ENCODE assay signal across 28 cellular contexts in the genomic region with DNA sequence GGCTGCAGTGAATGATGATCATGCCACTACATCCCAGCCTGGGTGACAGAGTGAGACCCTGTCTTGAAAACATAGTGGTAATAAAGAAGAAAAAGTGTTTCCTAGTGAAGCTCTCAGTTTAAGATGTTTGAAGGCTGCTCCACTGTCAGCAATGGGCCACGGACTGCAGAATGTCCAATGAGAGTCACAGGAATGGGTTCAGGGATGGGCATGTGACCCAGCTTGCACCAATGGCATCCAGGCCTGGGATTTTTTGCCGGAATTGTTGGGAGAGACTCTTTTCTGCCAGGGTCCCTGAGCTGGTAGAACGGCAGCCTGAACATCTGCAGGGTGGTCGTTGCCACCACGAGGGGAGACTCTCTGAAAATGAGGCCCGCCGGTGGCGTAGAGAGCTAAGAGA. TPM values are rescaled to one million over a fixed set of nuclear protein-coding genes. Genes with fewer than 3 reads are reported as not detected.
"Had no signal": no experiment of that assay in that cellular context is flagged by ENCODE, and none has a peak within 500 bp of the region (broad histone marks: within the 10 kb centered on the region; RNA-seq: fewer than 3 reads in every experiment).

No MANE protein-coding gene starts in this region.

- H3K4me3 Mint-ChIP-seq: dendritic cell treated with granulocyte-macrophage colony-stimulating factor and Interleukin-4, amounts not matched to agents 40 ng/mL and 50 ng/mL, for 4 days; endodermal cell; memory B cell; natural killer cell; stimulated activated memory B cell treated with anti-CD40 and anti-IgM and Interleukin-4, amounts not matched to agents 10 μg/mL and 1 μg/mL and 100 μg/mL, for 72 hours had no signal

- H3K9me3 ChIP-seq: colonic mucosa, gastroesophageal sphincter, heart left ventricle, neutrophil, sigmoid colon, testis, tibial artery, upper lobe of left lung had no signal

- H3K4me3 ChIP-seq: colonic mucosa, gastroesophageal sphincter, heart left ventricle, hepatocyte, lung, sigmoid colon, testis, tibial artery, upper lobe of left lung had no signal

- H3K27ac Mint-ChIP-seq: dendritic cell treated with granulocyte-macrophage colony-stimulating factor and Interleukin-4, amounts not matched to agents 40 ng/mL and 50 ng/mL, for 4 days; endodermal cell; memory B cell; natural killer cell; progenitor cell of endocrine pancreas; stimulated activated memory B cell treated with anti-CD40 and anti-IgM and Interleukin-4, amounts not matched to agents 10 μg/mL and 1 μg/mL and 100 μg/mL, for 72 hours had no signal

- H3K36me3 ChIP-seq: colonic mucosa, gastroesophageal sphincter, heart left ventricle, neutrophil, sigmoid colon, tibial artery, upper lobe of left lung had no signal

- H2AFZ ChIP-seq: hepatocyte, parathyroid adenoma had no signal

- H3K27ac ChIP-seq: colonic mucosa, epithelial cell of prostate, gastroesophageal sphincter, heart left ventricle, hepatocyte, neutrophil, parathyroid adenoma, sigmoid colon, testis, tibial artery, upper lobe of left lung had no signal

- H3K9ac ChIP-seq: parathyroid adenoma had no signal

- DNase-seq: effector CD8-positive, alpha-beta T cell; kidney; natural killer cell; sigmoid colon; stimulated activated CD4-positive, alpha-beta T cell treated with anti-CD3 and anti-CD28 coated beads, Interleukin-2, amount 100 ng/mL, for 24 hours; stimulated activated CD4-positive, alpha-beta T cell treated with anti-CD3 and anti-CD28 coated beads, Interleukin-4, amount 100 ng/mL, for 24 hours; tibial artery had no signal

- H3K27me3 ChIP-seq: testis had no signal

- H3K79me2 ChIP-seq: hepatocyte, parathyroid adenoma had no signal

- ATAC-seq: gastroesophageal sphincter; stimulated activated memory B cell treated with anti-CD40 and anti-IgM and Interleukin-4, amounts not matched to agents 10 μg/mL and 1 μg/mL and 100 μg/mL, for 72 hours had no signal

- H3K4me1 ChIP-seq: colonic mucosa, parathyroid adenoma, testis had no signal

- H3K9me3 Mint-ChIP-seq: dendritic cell treated with granulocyte-macrophage colony-stimulating factor and Interleukin-4, amounts not matched to agents 40 ng/mL and 50 ng/mL, for 4 days; natural killer cell; stimulated activated memory B cell treated with anti-CD40 and anti-IgM and Interleukin-4, amounts not matched to agents 10 μg/mL and 1 μg/mL and 100 μg/mL, for 72 hours had no signal

RNA-seq across cellular contexts. Expression of a gene that starts 6.3 kb away (rescaled TPM):
- total RNA-seq: colonic mucosa, endodermal cell, esophagus mucosa, gastroesophageal sphincter, heart left ventricle, hepatocyte, kidney, left lobe of liver, mononuclear cell, natural killer cell, omental fat pad, skeletal muscle tissue, upper lobe of left lung had no signal

RNA-seq across cellular contexts. Expression of a gene that starts 27.7 kb away (rescaled TPM):
- total RNA-seq: colonic mucosa, esophagus mucosa, gastroesophageal sphincter, heart left ventricle, hepatocyte, kidney, left lobe of liver, liver, lung, mononuclear cell, natural killer cell, omental fat pad, progenitor cell of endocrine pancreas, sigmoid colon, skeletal muscle tissue, testis, upper lobe of left lung had no signal
